ENCODE assay signal across 27 cellular contexts in genomic region chr5:31579558-31579957, GRCh38. TPM values are rescaled to one million over a fixed set of nuclear protein-coding genes. Genes with fewer than 3 reads are reported as not detected.
A peak's percentile ranks its signal among the peaks of the same experiment; 100 is the strongest.
DNase-seq lines count a peak whose midpoint lies in the region; ATAC-seq, FAIRE-seq and TF ChIP-seq lines count a peak whose summit lies in the region.
"Had no signal": no experiment of that assay in that cellular context is flagged by ENCODE, and none has a peak within 500 bp of the region (broad histone marks: within the 10 kb centered on the region; RNA-seq: fewer than 3 reads in every experiment).

No MANE protein-coding gene starts in this region.

- no peak overlapping the region for H3K4me3 Mint-ChIP-seq in WTC11
- H3K4me3 Mint-ChIP-seq in chondrocyte (ENCODE audit: unreplicated experiment) = no peak overlapping the region
- H3K4me3 Mint-ChIP-seq: CD14-positive monocyte; CD4-positive, alpha-beta memory T cell; CD4-positive, CD25-positive, alpha-beta regulatory T cell; CD8-positive, alpha-beta memory T cell had no signal

- intact Hi-C loops in kidney (cut with DNase I) = no loop called here
- intact Hi-C loops in PC-3 (cut with micrococcal nuclease) = no loop called here

- BruUV-seq in PC-3 (replicated peaks; lab: Mats Ljungman, UMichigan) = no TSS peak

- DNase-seq in RCC 7860 (ENCODE audit: low spot score) = no peak
- no peak for DNase-seq in WTC11 (ENCODE audit: low spot score)
- DNase-seq in kidney = no peak
- no peak for DNase-seq in chondrocyte (ENCODE audit: low spot score)
- no peak for DNase-seq in NCI-H69 (lab: John Stamatoyannopoulos, UW)
- DNase-seq in PC-3 = no peak
- DNase-seq in occipital lobe (lab: John Stamatoyannopoulos, UW) = no peak
- DNase-seq: ACHN; BE2C; C1 segment of cervical spinal cord; CD4-positive, alpha-beta memory T cell; CD4-positive, CD25-positive, alpha-beta regulatory T cell; CD8-positive, alpha-beta memory T cell; COR-L47; DMS 273 treated with DMSO at 0.1 percent for 48 hours; DMS153; DMS53; DMS79; DND-41; EL; GF-D8 had no signal

- H3K4me1 Mint-ChIP-seq in WTC11 (peaks cover 6% of the 10 kb centered on the region; the same call in 1 of the 2 replicates), chondrocyte (ENCODE audit: low read depth) (no peaks in the 10 kb centered on the region)
- H3K4me1 Mint-ChIP-seq: CD14-positive monocyte; CD4-positive, alpha-beta memory T cell; CD4-positive, CD25-positive, alpha-beta regulatory T cell; CD8-positive, alpha-beta memory T cell had no signal

- no peak overlapping the region for H3K4me3 ChIP-seq in kidney (ENCODE audit: low read length in 2 of 2)
- no peak overlapping the region for H3K4me3 ChIP-seq in PC-3 (ENCODE audit: low read length)
- H3K4me3 ChIP-seq: BLaER1 had no signal

- H3F3A ChIP-seq in PC-3 (ENCODE audit: low read length, unreplicated experiment) = no peaks in the 10 kb centered on the region

- H3K27me3 ChIP-seq in PC-3 (ENCODE audit: low read length) = peaks cover 18% of the 10 kb centered on the region
- H3K27me3 ChIP-seq: BE2C, BLaER1 had no signal

- POLR2A ChIA-PET in WTC11 (lab: Charles Lee) = no interaction called here
- POLR2A ChIA-PET in PC-3 (lab: Charles Lee; ENCODE audit: unreplicated experiment) = no interaction called here

- H3K4me1 ChIP-seq in kidney (ENCODE audit: control insufficient read depth in 1 of 2, insufficient read depth in 1 of 2, low read depth in 1 of 2, low read length in 2 of 2) (no peaks in the 10 kb centered on the region), PC-3 (ENCODE audit: insufficient read depth, low read length) (no peaks in the 10 kb centered on the region)
- H3K4me1 ChIP-seq: BE2C had no signal

- no peaks in the 10 kb centered on the region for H4K20me1 ChIP-seq in PC-3 (ENCODE audit: low read length)
- H4K20me1 ChIP-seq: BLaER1 had no signal

- no peak for ATAC-seq in WTC11
- ATAC-seq in PC-3 = no peak

- H3K27ac Mint-ChIP-seq in WTC11 = no peak overlapping the region
- H3K27ac Mint-ChIP-seq in chondrocyte (ENCODE audit: unreplicated experiment) = no peak overlapping the region
- H3K27ac Mint-ChIP-seq: CD4-positive, alpha-beta memory T cell; CD4-positive, CD25-positive, alpha-beta regulatory T cell; CD8-positive, alpha-beta memory T cell had no signal

- no peak overlapping the region for H2AFZ ChIP-seq in PC-3 (ENCODE audit: low read length)

- CTCF ChIA-PET in WTC11 (lab: Charles Lee) = interaction anchor here (0.8 to 1.3 kb wide), 2 partner anchors 8 to 230 kb away, joined by 4 to 5 read pairs; no protein-coding TSS in a partner anchor
- CTCF ChIA-PET in PC-3 (lab: Charles Lee) = no interaction called here

- H3K36me3 Mint-ChIP-seq in WTC11 (peaks cover 8% of the 10 kb centered on the region; the same call in 1 of the 2 replicates), chondrocyte (ENCODE audit: low read depth) (no peaks in the 10 kb centered on the region)
- H3K36me3 Mint-ChIP-seq: CD14-positive monocyte; CD4-positive, alpha-beta memory T cell; CD4-positive, CD25-positive, alpha-beta regulatory T cell; CD8-positive, alpha-beta memory T cell had no signal

- TF ChIP-seq CTCF in WTC11 (IDR thresholded peaks at IDR 0.05) (no peak), kidney (IDR thresholded peaks at IDR 0.05; ENCODE audit: borderline replicate concordance, extremely low read depth, insufficient read depth) (no peak), chondrocyte (IDR thresholded peaks at IDR 0.05) (no peak), PC-3 (conservative IDR thresholded peaks at IDR 0.05; ENCODE audit: low read depth, low read length) (no peak)

- H3K27ac ChIP-seq in kidney (ENCODE audit: low read depth in 2 of 2, low read length in 2 of 2) = no peak overlapping the region
- no peak overlapping the region for H3K27ac ChIP-seq in PC-3 (ENCODE audit: low read length)
- H3K27ac ChIP-seq: 22Rv1, BLaER1 had no signal

- H3K36me3 ChIP-seq in kidney (ENCODE audit: control insufficient read depth in 1 of 2, insufficient read depth in 2 of 2, low read length in 2 of 2) = no peaks in the 10 kb centered on the region
- no peaks in the 10 kb centered on the region for H3K36me3 ChIP-seq in PC-3 (ENCODE audit: low read depth, low read length)
- H3K36me3 ChIP-seq: BE2C, BLaER1 had no signal

- H3K9ac ChIP-seq in kidney (ENCODE audit: low read length in 2 of 2) (no peak overlapping the region), PC-3 (ENCODE audit: low read length) (no peak overlapping the region)
- H3K9ac ChIP-seq: BLaER1 had no signal

- H3K9me3 ChIP-seq in kidney (ENCODE audit: control insufficient read depth in 1 of 2, low read length in 2 of 2) (no peaks in the 10 kb centered on the region), PC-3 (ENCODE audit: low read length) (no peaks in the 10 kb centered on the region)
- H3K9me3 ChIP-seq: BE2C, BLaER1 had no signal

- no peak overlapping the region for H3K4me2 ChIP-seq in PC-3 (ENCODE audit: low read length)
- H3K4me2 ChIP-seq: BLaER1 had no signal

- no peaks in the 10 kb centered on the region for H3K9me2 ChIP-seq in PC-3 (replicated peaks; ENCODE audit: low read length)

- H3K9me3 Mint-ChIP-seq in WTC11 (peaks cover 10% of the 10 kb centered on the region), chondrocyte (ENCODE audit: low read depth) (no peaks in the 10 kb centered on the region)
- H3K9me3 Mint-ChIP-seq: CD4-positive, alpha-beta memory T cell; CD4-positive, CD25-positive, alpha-beta regulatory T cell; CD8-positive, alpha-beta memory T cell had no signal

- H3K27me3 Mint-ChIP-seq in WTC11 (ENCODE audit: low read depth) (peaks cover 4% of the 10 kb centered on the region; the same call in 1 of the 2 replicates), chondrocyte (ENCODE audit: low read depth) (peaks cover 28% of the 10 kb centered on the region)

- FAIRE-seq in A204.1 (lab: Jason Lieb, UNC) = peak; percentile 90
- FAIRE-seq in RCC 7860 (lab: Jason Lieb, UNC) = peak; percentile 73
- FAIRE-seq in kidney (lab: Jason Lieb, UNC) = peak; percentile 39
- FAIRE-seq: GM12891, GM19239 had no signal

- H3K79me2 ChIP-seq in PC-3 (ENCODE audit: low read length) = no peaks in the 10 kb centered on the region

TF ChIP-seq in WTC11, 78 proteins besides CTCF, POLR2A, EP300 and RAD21:
- TF ChIP-seq NFATC4 (CRISPR knock-in tag; IDR thresholded peaks at IDR 0.05) = no peak
- peak; percentile 98 for TF ChIP-seq HMGA2 (CRISPR knock-in tag; IDR thresholded peaks at IDR 0.05)
- TF ChIP-seq AR (CRISPR knock-in tag; IDR thresholded peaks at IDR 0.05) = no peak
- no peak for TF ChIP-seq ZNF317 (CRISPR knock-in tag; IDR thresholded peaks at IDR 0.05; ENCODE audit: borderline replicate concordance, low read depth)
- TF ChIP-seq, protein P1, sequence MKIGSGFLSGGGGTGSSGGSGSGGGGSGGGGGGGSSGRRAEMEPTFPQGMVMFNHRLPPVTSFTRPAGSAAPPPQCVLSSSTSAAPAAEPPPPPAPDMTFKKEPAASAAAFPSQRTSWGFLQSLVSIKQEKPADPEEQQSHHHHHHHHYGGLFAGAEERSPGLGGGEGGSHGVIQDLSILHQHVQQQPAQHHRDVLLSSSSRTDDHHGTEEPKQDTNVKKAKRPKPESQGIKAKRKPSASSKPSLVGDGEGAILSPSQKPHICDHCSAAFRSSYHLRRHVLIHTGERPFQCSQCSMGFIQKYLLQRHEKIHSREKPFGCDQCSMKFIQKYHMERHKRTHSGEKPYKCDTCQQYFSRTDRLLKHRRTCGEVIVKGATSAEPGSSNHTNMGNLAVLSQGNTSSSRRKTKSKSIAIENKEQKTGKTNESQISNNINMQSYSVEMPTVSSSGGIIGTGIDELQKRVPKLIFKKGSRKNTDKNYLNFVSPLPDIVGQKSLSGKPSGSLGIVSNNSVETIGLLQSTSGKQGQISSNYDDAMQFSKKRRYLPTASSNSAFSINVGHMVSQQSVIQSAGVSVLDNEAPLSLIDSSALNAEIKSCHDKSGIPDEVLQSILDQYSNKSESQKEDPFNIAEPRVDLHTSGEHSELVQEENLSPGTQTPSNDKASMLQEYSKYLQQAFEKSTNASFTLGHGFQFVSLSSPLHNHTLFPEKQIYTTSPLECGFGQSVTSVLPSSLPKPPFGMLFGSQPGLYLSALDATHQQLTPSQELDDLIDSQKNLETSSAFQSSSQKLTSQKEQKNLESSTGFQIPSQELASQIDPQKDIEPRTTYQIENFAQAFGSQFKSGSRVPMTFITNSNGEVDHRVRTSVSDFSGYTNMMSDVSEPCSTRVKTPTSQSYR (CRISPR knock-in tag; IDR thresholded peaks at IDR 0.05) = no peak
TF ChIP-seq in WTC11: peak in this region for 1.

RNA-seq across cellular contexts. Expression of gene C5orf22, which starts 47.5 kb away (rescaled TPM):
- 30.8 to 40.6 TPM (median 36.6 TPM) in 3 replicates for total RNA-seq in WTC11 (2021)
- total RNA-seq in kidney = 22.5 TPM
- polyA plus RNA-seq in kidney (ENCODE audit: insufficient read depth, low read depth, low replicate concordance) = 8.2 TPM
- 17.2 to 21.9 TPM (median 20.2 TPM) in 3 replicates for total RNA-seq in chondrocyte
- total RNA-seq in PC-3 (2014; rRNA removed) = 15.3 and 15.6 TPM in 2 replicates
- 29.3 TPM for total RNA-seq in occipital lobe

RNA-seq across cellular contexts. Expression of gene DROSHA, which starts 47.7 kb away (rescaled TPM):
- total RNA-seq in WTC11 (2021) (102 to 125 TPM (median 110 TPM) in 3 replicates), kidney (51.6 TPM), chondrocyte (59.3 to 82.6 TPM (median 60.6 TPM) in 3 replicates), PC-3 (2014; rRNA removed) (60.7 and 84.1 TPM in 2 replicates), occipital lobe (62.5 TPM)
- polyA plus RNA-seq in kidney (ENCODE audit: insufficient read depth, low read depth, low replicate concordance) = 39.9 TPM

RNA-seq across cellular contexts. Expression of gene PDZD2, which starts 59.4 kb away (rescaled TPM):
- total RNA-seq in WTC11 (2021) (7.1 to 11.4 TPM (median 7.5 TPM) in 3 replicates), kidney (14.8 TPM), chondrocyte (30.9 to 34.0 TPM (median 32.1 TPM) in 3 replicates), PC-3 (2014; rRNA removed) (2.0 and 2.9 TPM in 2 replicates), occipital lobe (22.0 TPM)
- 6.2 TPM for polyA plus RNA-seq in kidney (ENCODE audit: insufficient read depth, low read depth, low replicate concordance)
